Comparison of ENCODE assay signal across 12 cellular contexts in the genomic region with DNA sequence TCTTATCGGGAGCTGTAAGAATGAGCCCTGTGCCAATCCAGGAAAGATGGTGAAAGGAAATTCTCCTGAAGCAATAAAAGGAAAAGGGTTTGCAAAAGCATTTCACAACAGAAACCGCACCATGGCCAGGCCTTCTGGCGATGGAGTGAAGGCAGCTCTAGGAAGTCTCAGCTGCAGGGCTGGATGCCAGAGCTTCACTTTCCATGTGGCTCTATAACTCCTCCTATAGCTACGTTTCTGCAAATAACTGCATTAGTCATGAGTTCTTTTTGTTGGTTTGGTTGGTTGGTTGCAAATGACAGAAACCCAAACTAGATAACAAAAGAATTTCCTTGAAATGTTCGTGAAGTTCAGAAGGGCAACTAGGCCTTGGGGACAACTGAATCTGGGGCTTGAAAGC.
DNase-seq lines count a peak whose midpoint lies in the region; ATAC-seq and TF ChIP-seq lines count a peak whose summit lies in the region.
"Had no signal": no experiment of that assay in that cellular context is flagged by ENCODE, and none has a peak within 500 bp of the region (broad histone marks: within the 10 kb centered on the region; RNA-seq: fewer than 3 reads in every experiment).

No MANE protein-coding gene starts in this region.

- no peaks in the 10 kb centered on the region for H3K9me3 Mint-ChIP-seq in activated naive CD4-positive, alpha-beta T cell treated with anti-CD3 and anti-CD28 coated beads, Interleukin-2, amount 10 ng/mL, durations not matched to agents 7 days and 5 days

- no peak for DNase-seq in activated naive CD4-positive, alpha-beta T cell treated with anti-CD3 and anti-CD28 coated beads, Interleukin-2, amount 10 ng/mL, durations not matched to agents 7 days and 5 days
- DNase-seq in activated naive CD4-positive, alpha-beta T cell treated with Interleukin-2 at 50 U/mL for 16 hours: no peak
- DNase-seq in RWPE2 (ENCODE audit: low spot score): no peak
- DNase-seq in fibroblast of gingiva (ENCODE audit: low read depth): peak; percentile 51
- peak; percentile 21 for DNase-seq in testis
- DNase-seq in NCI-H146 treated with DMSO at 0.1 percent for 48 hours (lab: John Stamatoyannopoulos, UW; ENCODE audit: unreplicated experiment): no peak
- no peak for DNase-seq in retina
- DNase-seq: NCI-H2081, nucleus accumbens had no signal

- CTCF ChIA-PET in activated naive CD4-positive, alpha-beta T cell treated with anti-CD3 and anti-CD28 coated beads, Interleukin-2, amount 10 ng/mL, durations not matched to agents 7 days and 5 days (lab: Charles Lee): interaction anchor here (0.7 to 4.4 kb wide), 9 partner anchors 12 to 407 kb away, joined by 3 to 18 read pairs (median 4); no protein-coding TSS in a partner anchor

- no peaks in the 10 kb centered on the region for H3K36me3 ChIP-seq in RWPE2 (ENCODE audit: low read depth)
- no peaks in the 10 kb centered on the region for H3K36me3 ChIP-seq in testis (ENCODE audit: low read depth, missing control alignments)

- no peak overlapping the region for H3K4me3 Mint-ChIP-seq in activated naive CD4-positive, alpha-beta T cell treated with anti-CD3 and anti-CD28 coated beads, Interleukin-2, amount 10 ng/mL, durations not matched to agents 7 days and 5 days
- H3K4me3 Mint-ChIP-seq: B cell had no signal

- H3K4me3 ChIP-seq in RWPE2 (ENCODE audit: severe bottlenecking) (no peak overlapping the region), testis (no peak overlapping the region)
- H3K4me3 ChIP-seq: SK-N-MC had no signal

- WGBS in testis, 2 donors: 62% methylated on average over 5 of the region's 5 CpGs

- H3K27ac ChIP-seq in RWPE2 (ENCODE audit: poor library complexity, severe bottlenecking): no peak overlapping the region
- no peak overlapping the region for H3K27ac ChIP-seq in testis
- H3K27ac ChIP-seq: SK-N-MC had no signal

- TF ChIP-seq POLR2A in testis (IDR thresholded peaks at IDR 0.05): no peak

- H3K27me3 ChIP-seq in RWPE2 (ENCODE audit: insufficient read depth, poor library complexity, severe bottlenecking) (no peaks in the 10 kb centered on the region), testis (no peaks in the 10 kb centered on the region)

- peaks cover 4% of the 10 kb centered on the region for H3K27me3 Mint-ChIP-seq in activated naive CD4-positive, alpha-beta T cell treated with anti-CD3 and anti-CD28 coated beads, Interleukin-2, amount 10 ng/mL, durations not matched to agents 7 days and 5 days

- no peak for TF ChIP-seq CTCF in RWPE2 (IDR thresholded peaks at IDR 0.05; ENCODE audit: poor library complexity, severe bottlenecking)
- no peak for TF ChIP-seq CTCF in testis (IDR thresholded peaks at IDR 0.05)

- peak overlapping the region; percentile 60 for H3K27ac Mint-ChIP-seq in activated naive CD4-positive, alpha-beta T cell treated with anti-CD3 and anti-CD28 coated beads, Interleukin-2, amount 10 ng/mL, durations not matched to agents 7 days and 5 days
- H3K27ac Mint-ChIP-seq: B cell had no signal

- no peaks in the 10 kb centered on the region for H3K4me1 ChIP-seq in RWPE2 (ENCODE audit: insufficient read depth, poor library complexity, severe bottlenecking)
- no peaks in the 10 kb centered on the region for H3K4me1 ChIP-seq in testis

- peaks cover 13% of the 10 kb centered on the region for H3K4me1 Mint-ChIP-seq in activated naive CD4-positive, alpha-beta T cell treated with anti-CD3 and anti-CD28 coated beads, Interleukin-2, amount 10 ng/mL, durations not matched to agents 7 days and 5 days

- no peaks in the 10 kb centered on the region for H3K9me3 ChIP-seq in RWPE2 (ENCODE audit: severe bottlenecking)
- no peaks in the 10 kb centered on the region for H3K9me3 ChIP-seq in testis

- no peaks in the 10 kb centered on the region for H3K36me3 Mint-ChIP-seq in activated naive CD4-positive, alpha-beta T cell treated with anti-CD3 and anti-CD28 coated beads, Interleukin-2, amount 10 ng/mL, durations not matched to agents 7 days and 5 days

- ATAC-seq in RWPE2 (ENCODE audit: low read depth) (0 out of 3 replicates have a peak, but pooled peaks have one; percentile 37), HG03095 (IDR thresholded peaks at IDR 0.05; ENCODE audit: unreplicated experiment) (no peak)

- intact Hi-C loops in testis (cut with DNase I; ENCODE audit: low total_unique reads): loop anchor here (5.0 kb wide), 1 partner anchor 196 kb away; no protein-coding TSS in a partner anchor

Comparison
In these comparisons a context has a peak if more than half of its experiments do, and no peak if none do; other contexts are left out.
1. DNase-seq: peak in fibroblast of gingiva (single experiment) and testis (single experiment); none in activated naive CD4-positive, alpha-beta T cell treated with anti-CD3 and anti-CD28 coated beads, Interleukin-2, amount 10 ng/mL, durations not matched to agents 7 days and 5 days (single experiment), activated naive CD4-positive, alpha-beta T cell treated with Interleukin-2 at 50 U/mL for 16 hours (single experiment), RWPE2 (single experiment), NCI-H146 treated with DMSO at 0.1 percent for 48 hours (single experiment) and retina (single experiment).